Comparison of ENCODE assay signal across 16 cellular contexts in genomic region chr13:113882266-113882627, GRCh38. TPM values are rescaled to one million over a fixed set of nuclear protein-coding genes. Genes with fewer than 3 reads are reported as not detected.
DNase-seq lines count a peak whose midpoint lies in the region; ATAC-seq and TF ChIP-seq lines count a peak whose summit lies in the region.
"Had no signal": no experiment of that assay in that cellular context is flagged by ENCODE, and none has a peak within 500 bp of the region (broad histone marks: within the 10 kb centered on the region; RNA-seq: fewer than 3 reads in every experiment).

No MANE protein-coding gene starts in this region.

- H3K27ac ChIP-seq in heart right ventricle (peak overlapping the region; percentile 69 to 94 (median 80)), parathyroid adenoma (no peak overlapping the region), vagina (peak overlapping the region; percentile 50)
- H3K27ac ChIP-seq: WERI-Rb-1 had no signal

- TF ChIP-seq CTCF in heart right ventricle (IDR thresholded peaks at IDR 0.05) (no peak), parathyroid adenoma (IDR thresholded peaks at IDR 0.05) (no peak), vagina (IDR thresholded peaks at IDR 0.05) (no peak)

- no peak overlapping the region for H3K9ac ChIP-seq in parathyroid adenoma

- H3K79me2 ChIP-seq in parathyroid adenoma: no peaks in the 10 kb centered on the region

- no peak overlapping the region for H2AFZ ChIP-seq in parathyroid adenoma

- no peak for TF ChIP-seq POLR2A in vagina (IDR thresholded peaks at IDR 0.05)

- peak; percentile 47 for DNase-seq in activated CD8-positive, alpha-beta memory T cell treated with anti-CD3 and anti-CD28 coated beads for 24 hours
- DNase-seq in activated CD8-positive, alpha-beta memory T cell treated with anti-CD3 and anti-CD28 coated beads, Interleukin-2, amount 50 U/mL, for 4 hours: no peak
- DNase-seq in heart right ventricle (peak; percentile 78 to 79), vagina (ENCODE audit: extremely low spot score in 2 of 2) (peak; percentile 83 to 91), SKM-1 treated with dmso at 0.1 percent for 144 hours (lab: John Stamatoyannopoulos, UW; ENCODE audit: unreplicated experiment) (no peak), NCI-H1092 treated with DMSO at 0.1 percent for 48 hours (lab: John Stamatoyannopoulos, UW) (no peak)
- no peak for DNase-seq in activated effector memory CD4-positive, alpha-beta T cell treated with anti-CD3 and anti-CD28 coated beads, Interleukin-2, amount 50 U/mL, for 16 hours
- DNase-seq: 8988T; activated T-cell treated with anti-CD3 and anti-CD28 coated beads for 4 hours; Calu3; effector memory CD8-positive, alpha-beta T cell; mesenchymal stem cell; NCI-H748 treated with DMSO at 0.1 percent for 48 hours; stimulated activated naive CD8-positive, alpha-beta T cell treated with anti-CD3 and anti-CD28 coated beads, Interleukin-15, amount 100 ng/mL, for 72 hours; WERI-Rb-1 had no signal

- peaks cover 12 to 63% (median 43%) of the 10 kb centered on the region in 9 donors for H3K4me1 ChIP-seq in heart right ventricle
- H3K4me1 ChIP-seq in parathyroid adenoma: no peaks in the 10 kb centered on the region
- peaks cover 22% of the 10 kb centered on the region for H3K4me1 ChIP-seq in vagina

- no peaks in the 10 kb centered on the region for H3K27me3 ChIP-seq in heart right ventricle
- H3K27me3 ChIP-seq in parathyroid adenoma (ENCODE audit: control insufficient read depth, insufficient read depth, low read length): no peaks in the 10 kb centered on the region
- H3K27me3 ChIP-seq in vagina: no peaks in the 10 kb centered on the region

- H3K4me2 ChIP-seq in parathyroid adenoma (ENCODE audit: low read length): peak overlapping the region; percentile 33

- peak overlapping the region in 3 of 10 donors; percentile 1 to 23 (median 17) for H3K4me3 ChIP-seq in heart right ventricle
- no peak overlapping the region for H3K4me3 ChIP-seq in parathyroid adenoma (ENCODE audit: low read depth, low read length)
- no peak overlapping the region for H3K4me3 ChIP-seq in vagina

- no peaks in the 10 kb centered on the region for H3K36me3 ChIP-seq in heart right ventricle
- H3K36me3 ChIP-seq in parathyroid adenoma (ENCODE audit: control insufficient read depth, insufficient read depth, low read length): no peaks in the 10 kb centered on the region
- no peaks in the 10 kb centered on the region for H3K36me3 ChIP-seq in vagina
- H3K36me3 ChIP-seq: WERI-Rb-1 had no signal

- ATAC-seq in heart right ventricle: peak; percentile 65 to 94 (median 87)
- ATAC-seq: effector memory CD8-positive, alpha-beta T cell; stimulated activated naive CD8-positive, alpha-beta T cell treated with anti-CD3 and anti-CD28 coated beads, Interleukin-15, amount 100 ng/mL, for 72 hours had no signal

- H3K9me3 ChIP-seq in heart right ventricle: no peaks in the 10 kb centered on the region
- no peaks in the 10 kb centered on the region for H3K9me3 ChIP-seq in parathyroid adenoma (ENCODE audit: control insufficient read depth, low read length)
- no peaks in the 10 kb centered on the region for H3K9me3 ChIP-seq in vagina

- 12 to 17% methylated on average over 8 of the region's 8 CpGs for whole genome bisulfite sequencing in heart right ventricle, 2 donors

- intact Hi-C loops in heart right ventricle (cut with DNase I) (loop anchor here in 1 of 10 donors (1.0 kb wide), 2 partner anchors 45 to 65 kb away; no protein-coding TSS in a partner anchor), vagina (cut with DNase I) (no loop called here)

RNA-seq across cellular contexts. Expression of gene GAS6, which starts 18.4 kb away (rescaled TPM):
- total RNA-seq in heart right ventricle (100 to 1,000 TPM; 146 to 223 (median 174) TPM), vagina (215 TPM)
- 100 to 1,000 TPM; 113 to 280 TPM for polyA plus RNA-seq in heart right ventricle

Comparison
In these comparisons a context has a peak if more than half of its experiments do, and no peak if none do; other contexts are left out.
1. DNase-seq: peak in activated CD8-positive, alpha-beta memory T cell treated with anti-CD3 and anti-CD28 coated beads for 24 hours (single experiment), heart right ventricle (2 of 2) and vagina (2 of 2); none in activated CD8-positive, alpha-beta memory T cell treated with anti-CD3 and anti-CD28 coated beads, Interleukin-2, amount 50 U/mL, for 4 hours (single experiment), activated effector memory CD4-positive, alpha-beta T cell treated with anti-CD3 and anti-CD28 coated beads, Interleukin-2, amount 50 U/mL, for 16 hours (single experiment), SKM-1 treated with dmso at 0.1 percent for 144 hours (single experiment) and NCI-H1092 treated with DMSO at 0.1 percent for 48 hours (single experiment).